Comparison of ENCODE assay signal across 29 cellular contexts in the genomic region with DNA sequence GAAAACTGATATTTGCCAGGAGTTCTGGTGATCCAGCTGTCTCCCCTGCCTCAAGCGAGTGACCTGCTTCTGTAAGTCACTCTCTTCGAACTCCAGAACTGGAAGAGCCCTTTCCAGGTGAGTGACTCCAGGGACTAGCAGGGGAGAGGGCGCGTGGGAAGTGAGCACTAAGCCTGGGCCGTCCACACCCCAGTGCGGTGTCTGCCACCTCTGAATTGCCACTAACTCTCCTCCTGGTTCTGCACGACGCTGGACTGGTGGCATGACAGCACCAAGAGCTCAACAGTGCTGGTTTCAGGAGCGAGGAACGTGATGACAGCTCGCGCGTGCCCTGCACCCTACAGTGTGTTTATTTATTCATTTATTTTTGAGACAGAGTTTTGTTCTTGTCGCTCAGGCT.
"Had no signal": no experiment of that assay in that cellular context is flagged by ENCODE, and none has a peak within 500 bp of the region (broad histone marks: within the 10 kb centered on the region; RNA-seq: fewer than 3 reads in every experiment).

No MANE protein-coding gene starts in this region.

- H3K4me2 ChIP-seq: neural progenitor cell had no signal

- DNase-seq: cerebellar nuclear complex; colonic mucosa; effector CD8-positive, alpha-beta T cell; endodermal cell; foreskin fibroblast; gastrocnemius medialis; immature natural killer cell; islet precursor cell; mammary epithelial cell; mesendoderm; midbrain; naive thymus-derived CD4-positive, alpha-beta T cell; small intestine; stimulated activated CD4-positive, alpha-beta T cell treated with anti-CD3 and anti-CD28 coated beads, Interleukin-12 subunit alpha, Interleukin-12 subunit beta, amount 100 ng/mL, for 4 hours; stimulated activated CD4-positive, alpha-beta T cell treated with anti-CD3 and anti-CD28 coated beads, Interleukin-1b, Interleukin-23, amount 100 ng/mL, for 48 hours; stimulated activated CD4-positive, alpha-beta T cell treated with anti-CD3 and anti-CD28 coated beads, Interleukin-4, amount 100 ng/mL, for 1 hour; stimulated activated CD8-positive, alpha-beta memory T cell treated with anti-CD3 and anti-CD28 coated beads, Interleukin-4, amount 100 ng/mL, for 48 hours; stimulated activated naive CD4-positive, alpha-beta T cell; stimulated activated naive CD8-positive, alpha-beta T cell treated with anti-CD3 and anti-CD28 coated beads, Interleukin-15, amount 100 ng/mL, for 72 hours; thyroid gland had no signal

- H3K36me3 Mint-ChIP-seq: neural progenitor cell, type B pancreatic cell had no signal

- H3K4me1 ChIP-seq: colonic mucosa, parathyroid adenoma, right lobe of liver had no signal

- ATAC-seq: esophagus mucosa; gastrocnemius medialis; naive thymus-derived CD4-positive, alpha-beta T cell; right lobe of liver; stimulated activated naive CD8-positive, alpha-beta T cell treated with anti-CD3 and anti-CD28 coated beads, Interleukin-15, amount 100 ng/mL, for 72 hours had no signal

- H2AFZ ChIP-seq: neural progenitor cell, parathyroid adenoma had no signal

- H3K9me3 Mint-ChIP-seq: dendritic cell treated with granulocyte-macrophage colony-stimulating factor and Interleukin-4, amounts not matched to agents 40 ng/mL and 50 ng/mL, for 4 days; endodermal cell; immature natural killer cell; naive thymus-derived CD4-positive, alpha-beta T cell; nephron; neural progenitor cell; stimulated activated naive CD8-positive, alpha-beta T cell treated with anti-CD3 and anti-CD28 coated beads, Interleukin-15, amount 100 ng/mL, for 72 hours; type B pancreatic cell had no signal

- H3K79me2 ChIP-seq: parathyroid adenoma had no signal

- H3K9ac ChIP-seq: neural progenitor cell, parathyroid adenoma had no signal

- H3K4me3 ChIP-seq: colonic mucosa, gastrocnemius medialis, neural progenitor cell, right lobe of liver, thyroid gland had no signal

- H3K27me3 ChIP-seq: colonic mucosa, gastrocnemius medialis, right lobe of liver, thyroid gland had no signal

- H3K4me3 Mint-ChIP-seq: dendritic cell treated with granulocyte-macrophage colony-stimulating factor and Interleukin-4, amounts not matched to agents 40 ng/mL and 50 ng/mL, for 4 days; endodermal cell; immature natural killer cell; naive thymus-derived CD4-positive, alpha-beta T cell; nephron; neural progenitor cell; stimulated activated naive CD8-positive, alpha-beta T cell treated with anti-CD3 and anti-CD28 coated beads, Interleukin-15, amount 100 ng/mL, for 72 hours; type B pancreatic cell had no signal

- H3K27ac ChIP-seq: colonic mucosa, epithelial cell of prostate, gastrocnemius medialis, neural progenitor cell, parathyroid adenoma, right lobe of liver, thyroid gland had no signal

- H3K36me3 ChIP-seq: colonic mucosa, gastrocnemius medialis, neural progenitor cell, right lobe of liver, thyroid gland had no signal

- H3K9me3 ChIP-seq: colonic mucosa, gastrocnemius medialis, right lobe of liver, thyroid gland had no signal

- H3K27ac Mint-ChIP-seq: endodermal cell; naive thymus-derived CD4-positive, alpha-beta T cell; nephron; neural progenitor cell; progenitor cell of endocrine pancreas; stimulated activated naive CD8-positive, alpha-beta T cell treated with anti-CD3 and anti-CD28 coated beads, Interleukin-15, amount 100 ng/mL, for 72 hours; type B pancreatic cell had no signal

- H3K27me3 Mint-ChIP-seq: dendritic cell treated with granulocyte-macrophage colony-stimulating factor and Interleukin-4, amounts not matched to agents 40 ng/mL and 50 ng/mL, for 4 days; naive thymus-derived CD4-positive, alpha-beta T cell; stimulated activated naive CD8-positive, alpha-beta T cell treated with anti-CD3 and anti-CD28 coated beads, Interleukin-15, amount 100 ng/mL, for 72 hours; type B pancreatic cell had no signal
